In the genomic region with DNA sequence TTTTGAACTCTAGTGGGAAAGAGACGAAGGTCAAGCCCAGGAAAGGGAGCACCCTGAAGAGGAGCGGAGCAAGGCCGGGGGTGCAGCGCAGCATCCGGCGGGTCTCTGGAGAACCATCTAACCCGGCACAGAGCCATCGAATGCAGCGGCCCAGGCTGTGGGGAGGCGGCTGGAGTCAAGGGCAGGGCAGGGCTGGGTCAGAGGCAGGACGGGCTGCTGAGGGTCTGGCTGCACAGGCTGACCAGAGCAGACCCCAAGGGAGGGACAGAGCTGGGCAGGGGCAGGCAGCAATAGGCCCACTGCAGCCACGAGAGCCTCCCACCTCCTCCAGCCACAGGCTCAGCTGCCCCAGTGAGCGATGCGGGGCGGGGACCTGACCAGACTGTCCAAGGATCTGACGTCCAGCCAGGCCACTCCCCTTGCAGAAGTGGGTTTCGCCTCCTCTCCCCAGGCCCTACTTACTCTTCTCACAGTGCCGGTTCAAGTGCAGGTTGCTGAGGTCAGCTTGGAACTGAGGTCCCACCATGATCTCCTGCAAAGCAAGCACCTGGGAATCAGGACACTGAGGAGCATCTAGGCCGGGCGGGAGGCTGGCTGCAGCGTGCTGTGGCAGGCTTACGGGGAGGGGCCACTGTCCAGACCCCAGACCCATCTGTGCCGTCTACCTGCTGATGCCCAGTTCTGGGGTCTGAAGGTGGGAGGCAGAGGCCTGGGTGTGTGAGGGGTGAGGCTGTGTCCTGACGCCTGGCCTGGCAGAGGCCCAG, we compare ENCODE assay signal across 27 cellular contexts.
"Had no signal": no experiment of that assay in that cellular context is flagged by ENCODE, and none has a peak within 500 bp of the region (broad histone marks: within the 10 kb centered on the region; RNA-seq: fewer than 3 reads in every experiment).

No MANE protein-coding gene starts in this region.

- H3K36me3 ChIP-seq: neutrophil had no signal

- H3K27ac ChIP-seq: dorsolateral prefrontal cortex, epithelial cell of prostate, esophagus muscularis mucosa, foreskin keratinocyte, gastroesophageal sphincter, hepatocyte, left lung, neutrophil, psoas muscle, sigmoid colon, stomach, thyroid gland had no signal

- DNase-seq: cerebellar nuclear complex; cortex of kidney; effector CD4-positive, alpha-beta T cell; endodermal cell; foreskin keratinocyte; left cardiac atrium; natural killer cell; psoas muscle; sigmoid colon; stimulated activated CD4-positive, alpha-beta T cell treated with anti-CD3 and anti-CD28 coated beads, Interleukin-2, amount 100 ng/mL, for 24 hours; stimulated activated CD4-positive, alpha-beta T cell treated with anti-CD3 and anti-CD28 coated beads, Interleukin-4, amount 100 ng/mL, for 24 hours; stimulated activated naive CD4-positive, alpha-beta T cell treated with Interleukin-2 at 50 U/mL for 16 hours; stomach; thyroid gland; trophoblast cell had no signal

- H3K4me2 ChIP-seq: hepatocyte had no signal

- H3K4me3 Mint-ChIP-seq: endodermal cell; memory B cell; natural killer cell; stimulated activated effector memory CD8-positive, alpha-beta T cell treated with anti-CD3 and anti-CD28 coated beads, Interleukin-12 subunit alpha, Interleukin-12 subunit beta, amount 100 ng/mL, for 72 hours had no signal

- H3K36me3 Mint-ChIP-seq: natural killer cell had no signal

- H3K4me3 ChIP-seq: dorsolateral prefrontal cortex, esophagus muscularis mucosa, gastroesophageal sphincter, heart left ventricle, hepatocyte, left lung, lung, psoas muscle, sigmoid colon, stomach, thyroid gland had no signal

- H3K27me3 Mint-ChIP-seq: memory B cell had no signal

- H2AFZ ChIP-seq: hepatocyte had no signal

- H3K9me3 ChIP-seq: gastroesophageal sphincter, psoas muscle, thyroid gland had no signal

- H3K4me1 Mint-ChIP-seq: endodermal cell; memory B cell; natural killer cell; stimulated activated effector memory CD8-positive, alpha-beta T cell treated with anti-CD3 and anti-CD28 coated beads, Interleukin-12 subunit alpha, Interleukin-12 subunit beta, amount 100 ng/mL, for 72 hours had no signal

- FAIRE-seq: urothelium cell line had no signal

- H3K9me3 Mint-ChIP-seq: natural killer cell had no signal

- H3K4me1 ChIP-seq: foreskin keratinocyte, gastroesophageal sphincter, left lung, psoas muscle, sigmoid colon, stomach, thyroid gland had no signal

- H3K27ac Mint-ChIP-seq: endodermal cell; memory B cell; natural killer cell; stimulated activated effector memory CD8-positive, alpha-beta T cell treated with anti-CD3 and anti-CD28 coated beads, Interleukin-12 subunit alpha, Interleukin-12 subunit beta, amount 100 ng/mL, for 72 hours had no signal

- H3K27me3 ChIP-seq: dorsolateral prefrontal cortex, esophagus muscularis mucosa, foreskin keratinocyte, gastroesophageal sphincter, heart left ventricle, hepatocyte, left lung, neutrophil, sigmoid colon, stomach, thyroid gland had no signal

- ATAC-seq: foreskin keratinocyte; gastroesophageal sphincter; left lung; natural killer cell; stimulated activated effector memory CD8-positive, alpha-beta T cell treated with anti-CD3 and anti-CD28 coated beads, Interleukin-12 subunit alpha, Interleukin-12 subunit beta, amount 100 ng/mL, for 72 hours had no signal
